8 cellular contexts compared by ENCODE assay signal in the genomic region with DNA sequence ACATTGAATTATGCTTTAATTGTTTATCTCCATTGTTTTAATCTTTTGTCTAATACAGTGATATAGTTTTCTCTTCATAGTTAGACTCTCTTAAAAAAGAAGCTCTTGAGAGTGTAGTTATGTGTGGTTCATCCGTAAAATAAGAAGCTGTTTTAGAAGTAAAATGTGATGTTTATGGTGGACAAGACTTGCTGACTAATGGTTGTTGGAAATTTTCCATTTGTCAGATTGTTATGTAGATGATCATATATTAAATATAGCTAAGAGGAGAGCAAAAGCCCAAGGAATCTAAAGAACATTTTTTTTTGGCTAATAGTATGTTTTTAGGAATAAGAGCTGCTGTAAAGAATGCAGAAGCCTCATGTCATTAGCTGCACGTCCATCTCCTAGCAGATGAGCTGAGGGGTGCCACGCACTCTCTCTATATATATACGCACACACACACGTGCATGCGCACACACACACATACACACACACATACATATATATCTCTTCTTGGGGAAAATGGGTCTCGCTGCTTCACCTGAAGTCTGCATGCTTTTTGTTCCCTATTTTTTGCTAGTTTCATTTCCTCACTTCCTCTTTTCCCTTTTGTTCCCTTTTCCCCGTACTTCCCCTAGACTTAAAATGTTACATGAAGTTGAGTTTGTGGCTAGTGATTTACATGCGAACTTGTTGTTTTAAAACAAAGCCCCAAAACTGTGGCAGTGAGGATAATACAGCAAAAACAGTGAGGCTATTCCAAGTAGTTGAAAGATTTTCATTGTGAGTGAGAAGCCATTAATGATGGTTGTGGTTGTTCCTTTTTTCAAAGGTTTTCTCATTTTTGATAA.
DNase-seq lines count a peak whose midpoint lies in the region; ATAC-seq and TF ChIP-seq lines count a peak whose summit lies in the region.

No MANE protein-coding gene starts in this region.

- ATAC-seq in GM19455 (IDR thresholded peaks at IDR 0.05; ENCODE audit: unreplicated experiment) (peak; percentile 75), HG03439 (IDR thresholded peaks at IDR 0.05; ENCODE audit: unreplicated experiment) (peak; percentile 74), memory B cell (ENCODE audit: low read depth) (peak; percentile 90)

- H3K36me3 Mint-ChIP-seq in Caco-2 (ENCODE audit: insufficient read depth, unreplicated experiment) (peaks cover 18% of the 10 kb centered on the region), memory B cell (peaks cover 15% of the 10 kb centered on the region)
- H3K36me3 Mint-ChIP-seq in activated T-helper 2 cell treated with anti-CD3 and anti-CD28 coated beads, Interferon-gamma antibody, Interleukin-2, Interleukin-4, amounts not matched to agents 10 μg/mL and 5 μg/mL and 100 μg/mL, durations not matched to agents 14 hours and 24 hours and 36 hours (ENCODE audit: low read depth): peaks cover 45% of the 10 kb centered on the region

- POLR2A ChIA-PET in Caco-2 (lab: Charles Lee): no interaction called here

- no peaks in the 10 kb centered on the region for H3K27me3 ChIP-seq in Caco-2 (replicated peaks; ENCODE audit: control insufficient read depth, insufficient read depth, low read length)

- intact Hi-C loops in Caco-2 (cut with micrococcal nuclease; ENCODE audit: unreplicated experiment): no loop called here
- intact Hi-C loops in activated T-helper 2 cell treated with anti-CD3 and anti-CD28 coated beads, Interferon-gamma antibody, Interleukin-2, Interleukin-4, amounts not matched to agents 10 μg/mL and 5 μg/mL and 100 μg/mL, durations not matched to agents 14 hours and 24 hours and 36 hours (cut with micrococcal nuclease): loop anchor here (5.0 kb wide), 1 partner anchor 66 kb away; no protein-coding TSS in a partner anchor

- H3K4me3 ChIP-seq in Caco-2 (ENCODE audit: low read depth, low read length): no peak overlapping the region

- H3K4me1 ChIP-seq in Caco-2: no peaks in the 10 kb centered on the region; the same call in 1 of the 2 replicates

- no TSS peak for BruUV-seq in Caco-2 (replicated peaks; lab: Mats Ljungman, UMichigan)

- TF ChIP-seq CTCF in Caco-2 (IDR thresholded peaks at IDR 0.05; ENCODE audit: insufficient read depth in 1 of 2, low read depth in 1 of 2, low read length in 1 of 2, severe bottlenecking in 1 of 2, unreplicated experiment in 1 of 2): no peak

- DNase-seq in Caco-2 (no peak), memory B cell (ENCODE audit: low spot score in 2 of 2) (peak; percentile 41 to 78), NCI-H748 treated with DMSO at 0.1 percent for 48 hours (lab: John Stamatoyannopoulos, UW) (no peak), NCI-H1048 (lab: John Stamatoyannopoulos, UW) (no peak)
- DNase-seq in activated T-helper 2 cell treated with anti-CD3 and anti-CD28 coated beads, Interferon-gamma antibody, Interleukin-2, Interleukin-4, amounts not matched to agents 10 μg/mL and 5 μg/mL and 100 μg/mL, durations not matched to agents 14 hours and 24 hours and 36 hours (ENCODE audit: low spot score): no peak
- DNase-seq in activated effector memory CD4-positive, alpha-beta T cell treated with Interleukin-2 at 50 U/mL for 16 hours: no peak

- no peak overlapping the region for H3K4me3 Mint-ChIP-seq in Caco-2 (ENCODE audit: unreplicated experiment)
- no peak overlapping the region for H3K4me3 Mint-ChIP-seq in activated T-helper 2 cell treated with anti-CD3 and anti-CD28 coated beads, Interferon-gamma antibody, Interleukin-2, Interleukin-4, amounts not matched to agents 10 μg/mL and 5 μg/mL and 100 μg/mL, durations not matched to agents 14 hours and 24 hours and 36 hours (ENCODE audit: low read depth)
- peak overlapping the region; percentile 1 for H3K4me3 Mint-ChIP-seq in memory B cell

- CTCF ChIA-PET in Caco-2 (lab: Charles Lee): no interaction called here

- no peaks in the 10 kb centered on the region; the same call in 1 of the 2 replicates for H3K36me3 ChIP-seq in Caco-2 (ENCODE audit: control insufficient read depth, insufficient read depth, low read length)

- H3K27ac Mint-ChIP-seq in Caco-2 (ENCODE audit: unreplicated experiment): peak overlapping the region; percentile 53
- peak overlapping the region; percentile 37 for H3K27ac Mint-ChIP-seq in activated T-helper 2 cell treated with anti-CD3 and anti-CD28 coated beads, Interferon-gamma antibody, Interleukin-2, Interleukin-4, amounts not matched to agents 10 μg/mL and 5 μg/mL and 100 μg/mL, durations not matched to agents 14 hours and 24 hours and 36 hours
- peak overlapping the region; percentile 68 for H3K27ac Mint-ChIP-seq in memory B cell

- H3K27me3 Mint-ChIP-seq in Caco-2 (ENCODE audit: insufficient read depth, unreplicated experiment): no peaks in the 10 kb centered on the region
- H3K27me3 Mint-ChIP-seq in activated T-helper 2 cell treated with anti-CD3 and anti-CD28 coated beads, Interferon-gamma antibody, Interleukin-2, Interleukin-4, amounts not matched to agents 10 μg/mL and 5 μg/mL and 100 μg/mL, durations not matched to agents 14 hours and 24 hours and 36 hours (ENCODE audit: low read depth): no peaks in the 10 kb centered on the region
- H3K27me3 Mint-ChIP-seq in memory B cell: no peaks in the 10 kb centered on the region

- peaks cover 12% of the 10 kb centered on the region for H3K9me3 Mint-ChIP-seq in Caco-2 (ENCODE audit: unreplicated experiment)
- no peaks in the 10 kb centered on the region for H3K9me3 Mint-ChIP-seq in activated T-helper 2 cell treated with anti-CD3 and anti-CD28 coated beads, Interferon-gamma antibody, Interleukin-2, Interleukin-4, amounts not matched to agents 10 μg/mL and 5 μg/mL and 100 μg/mL, durations not matched to agents 14 hours and 24 hours and 36 hours
- peaks cover 3% of the 10 kb centered on the region for H3K9me3 Mint-ChIP-seq in memory B cell

- peaks cover 10% of the 10 kb centered on the region for H3K4me1 Mint-ChIP-seq in Caco-2 (ENCODE audit: low read depth, unreplicated experiment)
- peaks cover 29% of the 10 kb centered on the region for H3K4me1 Mint-ChIP-seq in activated T-helper 2 cell treated with anti-CD3 and anti-CD28 coated beads, Interferon-gamma antibody, Interleukin-2, Interleukin-4, amounts not matched to agents 10 μg/mL and 5 μg/mL and 100 μg/mL, durations not matched to agents 14 hours and 24 hours and 36 hours (ENCODE audit: low read depth)
- H3K4me1 Mint-ChIP-seq in memory B cell: peaks cover 30% of the 10 kb centered on the region

- no peaks in the 10 kb centered on the region for H3K9me3 ChIP-seq in Caco-2

Comparison
In these comparisons a context has a peak if more than half of its experiments do, and no peak if none do; other contexts are left out.
1. DNase-seq: peak in memory B cell (2 of 2); none in Caco-2 (0 of 2), activated T-helper 2 cell treated with anti-CD3 and anti-CD28 coated beads, Interferon-gamma antibody, Interleukin-2, Interleukin-4, amounts not matched to agents 10 μg/mL and 5 μg/mL and 100 μg/mL, durations not matched to agents 14 hours and 24 hours and 36 hours (single experiment), NCI-H748 treated with DMSO at 0.1 percent for 48 hours (single experiment), NCI-H1048 (single experiment) and activated effector memory CD4-positive, alpha-beta T cell treated with Interleukin-2 at 50 U/mL for 16 hours (single experiment).
2. Peak in every context shown above with its lines, with median percentiles within 50 percentile points of each other: H3K27ac Mint-ChIP-seq and ATAC-seq.